20 cellular contexts compared by ENCODE assay signal in the genomic region with DNA sequence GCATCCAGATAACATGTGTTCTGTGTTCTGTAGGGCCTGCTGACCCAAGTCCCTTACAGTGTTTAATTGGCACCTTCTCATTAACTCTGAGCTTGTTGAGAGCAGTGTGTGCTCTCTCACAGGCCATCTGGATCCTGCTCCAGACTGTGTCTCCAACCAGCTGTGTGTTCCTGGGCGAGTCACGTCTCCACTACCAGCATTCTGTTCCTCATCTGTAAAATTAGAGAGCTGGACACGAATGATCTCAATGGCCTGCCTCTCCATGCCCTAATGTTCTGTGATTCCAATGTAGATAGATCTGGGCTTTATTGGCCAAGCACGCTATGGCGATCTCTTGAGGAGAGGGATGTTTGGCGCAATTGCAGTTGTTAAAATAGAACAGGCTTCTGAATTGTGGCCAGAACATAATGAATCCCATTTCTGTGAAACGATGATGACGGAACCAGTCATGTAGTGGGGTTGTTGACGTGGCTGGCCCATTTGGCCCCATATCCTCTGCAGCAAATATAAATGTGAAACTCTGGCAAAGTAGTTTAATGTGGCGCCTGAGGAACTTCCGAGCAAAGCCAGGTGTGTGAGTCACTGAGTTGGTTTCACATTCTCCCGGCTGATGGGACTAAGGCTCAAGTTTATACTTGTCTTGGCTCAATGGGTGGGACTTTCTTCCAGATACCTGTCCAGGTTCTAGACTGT. TPM values are rescaled to one million over a fixed set of nuclear protein-coding genes. Genes with fewer than 3 reads are reported as not detected.
DNase-seq lines count a peak whose midpoint lies in the region; ATAC-seq and TF ChIP-seq lines count a peak whose summit lies in the region.
"Had no signal": no experiment of that assay in that cellular context is flagged by ENCODE, and none has a peak within 500 bp of the region (broad histone marks: within the 10 kb centered on the region; RNA-seq: fewer than 3 reads in every experiment).

No MANE protein-coding gene starts in this region.

- peak overlapping the region; percentile 18 for H2AFZ ChIP-seq in PC-3 (ENCODE audit: low read length)
- H2AFZ ChIP-seq: GM23338 had no signal

- DNase-seq in DMS 273 (lab: John Stamatoyannopoulos, UW; ENCODE audit: unreplicated experiment) (peak; percentile 49), DMS 273 treated with DMSO at 0.1 percent for 48 hours (lab: John Stamatoyannopoulos, UW) (no peak), PC-3 (peak; percentile 85), fibroblast of gingiva (ENCODE audit: low read depth) (peak; percentile 81), upper lobe of left lung (no peak), cerebellar cortex (ENCODE audit: low spot score) (no peak), ecto neural progenitor cell (ENCODE audit: low spot score) (no peak)
- no peak for DNase-seq in activated CD4-positive, alpha-beta T cell treated with anti-CD3 and anti-CD28 coated beads for 4 hours
- DNase-seq: CD4-positive, alpha-beta memory T cell; effector CD4-positive, alpha-beta T cell; gastrocnemius medialis; natural killer cell; NCI-H2029; NCI-H510A treated with DMSO at 0.1 percent for 48 hours; stimulated activated naive CD4-positive, alpha-beta T cell treated with Interleukin-2 at 50 U/mL for 16 hours had no signal

- TF ChIP-seq CTCF in PC-3 (conservative IDR thresholded peaks at IDR 0.05; ENCODE audit: low read depth, low read length) (no peak), upper lobe of left lung (IDR thresholded peaks at IDR 0.05) (no peak)

- H3K27ac ChIP-seq in PC-3 (ENCODE audit: low read length) (peak overlapping the region; percentile 63), upper lobe of left lung (peak overlapping the region; percentile 41 to 80 (median 64))
- H3K27ac ChIP-seq: 22Rv1, cardiac muscle cell, gastrocnemius medialis had no signal

- H3K4me3 ChIP-seq in PC-3 (ENCODE audit: low read length) (no peak overlapping the region), upper lobe of left lung (no peak overlapping the region)
- H3K4me3 ChIP-seq: cardiac muscle cell, gastrocnemius medialis, GM23338 had no signal

- BruUV-seq in PC-3 (replicated peaks; lab: Mats Ljungman, UMichigan), result no TSS peak

- H3K4me1 ChIP-seq in PC-3 (ENCODE audit: insufficient read depth, low read length), result peaks cover 19% of the 10 kb centered on the region
- peaks cover 0 to 8% (median 6%) of the 10 kb centered on the region in 4 donors for H3K4me1 ChIP-seq in upper lobe of left lung
- H3K4me1 ChIP-seq: gastrocnemius medialis had no signal

- WGBS in upper lobe of left lung, 2 donors, result 74 to 83% methylated on average over 12 of the region's 12 CpGs

- H3K9ac ChIP-seq in PC-3 (ENCODE audit: low read length), result no peak overlapping the region; the same call in 1 of the 2 replicates

- no peaks in the 10 kb centered on the region for H4K20me1 ChIP-seq in PC-3 (ENCODE audit: low read length)

- ATAC-seq in PC-3 (peak; percentile 80), upper lobe of left lung (ENCODE audit: low FRiP score in 2 of 2) (no peak)
- ATAC-seq: gastrocnemius medialis, GM23338, natural killer cell, Panc1 had no signal

- H3K4me2 ChIP-seq in PC-3 (ENCODE audit: low read length), result peak overlapping the region; percentile 18
- H3K4me2 ChIP-seq: GM23338 had no signal

- POLR2A ChIA-PET in PC-3 (lab: Charles Lee; ENCODE audit: unreplicated experiment), result no interaction called here

- intact Hi-C loops in PC-3 (cut with micrococcal nuclease), result no loop called here

- TF ChIP-seq POLR2A in upper lobe of left lung (IDR thresholded peaks at IDR 0.05), result no peak

- CTCF ChIA-PET in PC-3 (lab: Charles Lee), result interaction anchor here (0.7 kb wide), 1 partner anchor 62 kb away, joined by 4 read pairs; no protein-coding TSS in a partner anchor

- H3K9me3 ChIP-seq in PC-3 (ENCODE audit: low read length) (no peaks in the 10 kb centered on the region), upper lobe of left lung (no peaks in the 10 kb centered on the region)
- H3K9me3 ChIP-seq: gastrocnemius medialis had no signal

- no peaks in the 10 kb centered on the region for H3K36me3 ChIP-seq in PC-3 (ENCODE audit: low read depth, low read length)
- H3K36me3 ChIP-seq in upper lobe of left lung, result peaks cover 0 to 6% (median 0%) of the 10 kb centered on the region in 4 donors
- H3K36me3 ChIP-seq: cardiac muscle cell, gastrocnemius medialis had no signal

- H3K27me3 ChIP-seq in PC-3 (ENCODE audit: low read length), result no peaks in the 10 kb centered on the region
- H3K27me3 ChIP-seq in upper lobe of left lung, result no peaks in the 10 kb centered on the region
- H3K27me3 ChIP-seq: cardiac muscle cell had no signal

- TF ChIP-seq EP300 in upper lobe of left lung (IDR thresholded peaks at IDR 0.05), result no peak

- no peaks in the 10 kb centered on the region for H3K79me2 ChIP-seq in PC-3 (ENCODE audit: low read length)

- H3K9me2 ChIP-seq in PC-3 (replicated peaks; ENCODE audit: low read length), result no peaks in the 10 kb centered on the region

- no peaks in the 10 kb centered on the region for H3F3A ChIP-seq in PC-3 (ENCODE audit: low read length, unreplicated experiment)

RNA-seq across cellular contexts. Expression of a gene that starts 22.2 kb away (rescaled TPM):
- total RNA-seq in PC-3 (2014; rRNA removed) (not detected in 2 replicates), upper lobe of left lung (10 to 100 TPM; 10.2 to 69.1 (median 22.7) TPM)
- total RNA-seq: CD4-positive, alpha-beta memory T cell; gastrocnemius medialis; GM23338; lung microvascular endothelial cell; natural killer cell had no signal

Comparison
In these comparisons a context has a peak if more than half of its experiments do, and no peak if none do; other contexts are left out.
1. DNase-seq: peak in DMS 273 (single experiment), PC-3 (single experiment) and fibroblast of gingiva (single experiment); none in DMS 273 treated with DMSO at 0.1 percent for 48 hours (single experiment), upper lobe of left lung (0 of 2), activated CD4-positive, alpha-beta T cell treated with anti-CD3 and anti-CD28 coated beads for 4 hours (0 of 2), cerebellar cortex (single experiment) and ecto neural progenitor cell (single experiment).
2. RNA of a gene that starts 22.2 kb away (total RNA-seq): 10.2 to 69.1 TPM in upper lobe of left lung; not detected in PC-3; every median in the first group is over 10 times any median in the second.